ENCODE assay signal across 1 cellular context in the genomic region with DNA sequence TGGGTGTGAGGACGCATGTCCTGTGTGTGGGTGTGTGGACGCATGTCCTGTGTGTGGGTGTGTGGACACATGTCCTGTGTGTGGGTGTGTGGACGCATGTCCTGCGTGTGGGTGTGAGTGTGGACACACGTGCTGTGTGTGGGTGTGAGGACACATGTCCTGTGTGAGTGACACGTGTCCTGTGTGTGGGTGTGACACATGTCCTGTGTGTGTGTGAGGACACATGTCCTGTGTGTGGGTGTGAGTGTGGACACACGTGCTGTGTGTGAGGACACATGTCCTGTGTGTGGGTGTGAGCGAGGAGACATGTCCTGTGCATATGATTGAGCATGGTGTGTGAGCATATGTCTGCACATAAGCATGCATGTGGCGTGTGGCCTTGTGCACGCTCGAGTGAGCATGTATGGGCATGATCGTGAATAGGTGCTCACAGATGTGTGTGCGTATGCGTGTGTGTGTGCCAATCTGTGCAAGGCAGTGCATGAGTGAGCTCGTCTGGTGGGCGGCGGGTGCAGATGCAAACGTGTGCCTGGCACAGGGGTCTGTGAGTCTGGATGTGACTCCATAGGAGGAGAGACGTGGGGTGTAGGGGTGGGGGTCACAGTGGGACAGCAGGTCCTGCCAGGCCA.
TF ChIP-seq lines count a peak whose summit lies in the region.

No MANE protein-coding gene starts in this region.

TF ChIP-seq in H1, 55 proteins besides CTCF, POLR2A, EP300 and RAD21:
- TF ChIP-seq BACH1 (IDR thresholded peaks at IDR 0.05; ENCODE audit: low read length) = no peak
- no peak for TF ChIP-seq JUN (IDR thresholded peaks at IDR 0.05; ENCODE audit: low read depth, low read length)
- TF ChIP-seq, protein P1, sequence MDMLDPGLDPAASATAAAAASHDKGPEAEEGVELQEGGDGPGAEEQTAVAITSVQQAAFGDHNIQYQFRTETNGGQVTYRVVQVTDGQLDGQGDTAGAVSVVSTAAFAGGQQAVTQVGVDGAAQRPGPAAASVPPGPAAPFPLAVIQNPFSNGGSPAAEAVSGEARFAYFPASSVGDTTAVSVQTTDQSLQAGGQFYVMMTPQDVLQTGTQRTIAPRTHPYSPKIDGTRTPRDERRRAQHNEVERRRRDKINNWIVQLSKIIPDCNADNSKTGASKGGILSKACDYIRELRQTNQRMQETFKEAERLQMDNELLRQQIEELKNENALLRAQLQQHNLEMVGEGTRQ (IDR thresholded peaks at IDR 0.05; ENCODE audit: low read length) = no peak
- TF ChIP-seq HDAC2 (IDR thresholded peaks at IDR 0.05; ENCODE audit: borderline replicate concordance in 1 of 2, low read depth in 2 of 2, low read length in 2 of 2) = no peak
- TF ChIP-seq RBBP5 (IDR thresholded peaks at IDR 0.05; ENCODE audit: borderline replicate concordance, low read depth, low read length) = no peak
- TF ChIP-seq EZH2 (IDR thresholded peaks at IDR 0.05; ENCODE audit: low read depth, low read length, severe bottlenecking) = no peak
- no peak for TF ChIP-seq CTBP2 (IDR thresholded peaks at IDR 0.05; ENCODE audit: borderline replicate concordance, insufficient read depth, insufficient read length, low read length)
- TF ChIP-seq KDM4A (IDR thresholded peaks at IDR 0.05; ENCODE audit: low read depth, low read length, severe bottlenecking) = no peak
- no peak for TF ChIP-seq POLR2AphosphoS5 (IDR thresholded peaks at IDR 0.05; ENCODE audit: low read depth, low read length)
- TF ChIP-seq SP1 (IDR thresholded peaks at IDR 0.05; ENCODE audit: low read depth, low read length) = no peak
- no peak for TF ChIP-seq CHD1 (IDR thresholded peaks at IDR 0.05; ENCODE audit: low read depth, low read length)
- no peak for TF ChIP-seq CEBPB (IDR thresholded peaks at IDR 0.05; ENCODE audit: low read depth, low read length)
- no peak for TF ChIP-seq SIN3A (conservative IDR thresholded peaks at IDR 0.05 in 1 of 2, IDR thresholded peaks at IDR 0.05 in 1 of 2; ENCODE audit: low read depth in 1 of 2, low read length in 2 of 2)
- no peak for TF ChIP-seq CHD2 (IDR thresholded peaks at IDR 0.05; ENCODE audit: low read length)
- no peak for TF ChIP-seq KDM1A (IDR thresholded peaks at IDR 0.05; ENCODE audit: borderline replicate concordance, low read length)
- no peak for TF ChIP-seq SRF (IDR thresholded peaks at IDR 0.05; ENCODE audit: low read depth, low read length)
- TF ChIP-seq BRCA1 (IDR thresholded peaks at IDR 0.05; ENCODE audit: low read depth, low read length) = no peak
